In genomic region chr6:150632785-150633465, GRCh38 we compare ENCODE assay signal across 11 cellular contexts. TPM values are rescaled to one million over a fixed set of nuclear protein-coding genes. Genes with fewer than 3 reads are reported as not detected.
DNase-seq lines count a peak whose midpoint lies in the region; ATAC-seq, FAIRE-seq and TF ChIP-seq lines count a peak whose summit lies in the region.
"Had no signal": no experiment of that assay in that cellular context is flagged by ENCODE, and none has a peak within 500 bp of the region (broad histone marks: within the 10 kb centered on the region; RNA-seq: fewer than 3 reads in every experiment).

No MANE protein-coding gene starts in this region.

- H3K27me3 ChIP-seq in breast epithelium, result no peaks in the 10 kb centered on the region
- H3K27me3 ChIP-seq in upper lobe of left lung, result no peaks in the 10 kb centered on the region

- H3K27me3 Mint-ChIP-seq in MCF 10A (ENCODE audit: insufficient read depth, unreplicated experiment), result no peaks in the 10 kb centered on the region
- H3K27me3 Mint-ChIP-seq in activated naive CD8-positive, alpha-beta T cell treated with anti-CD3 and anti-CD28 coated beads, Interleukin-2, amount 50 U/mL, for 24 hours, result peaks cover 17% of the 10 kb centered on the region

- H3K9me3 Mint-ChIP-seq in MCF 10A (ENCODE audit: unreplicated experiment), result no peaks in the 10 kb centered on the region
- H3K9me3 Mint-ChIP-seq in activated naive CD8-positive, alpha-beta T cell treated with anti-CD3 and anti-CD28 coated beads, Interleukin-2, amount 50 U/mL, for 24 hours, result no peaks in the 10 kb centered on the region

- no TSS peak for BruUV-seq in MCF 10A (replicated peaks; lab: Mats Ljungman, UMichigan)

- no peak overlapping the region for H3K4me3 ChIP-seq in breast epithelium
- peak overlapping the region in 3 of 4 donors; percentile 6 to 24 (median 24) for H3K4me3 ChIP-seq in upper lobe of left lung

- TF ChIP-seq POLR2A in breast epithelium (IDR thresholded peaks at IDR 0.05) (no peak), upper lobe of left lung (IDR thresholded peaks at IDR 0.05) (no peak)

- H3K4me1 Mint-ChIP-seq in MCF 10A (ENCODE audit: insufficient read depth, unreplicated experiment), result no peaks in the 10 kb centered on the region
- H3K4me1 Mint-ChIP-seq in activated naive CD8-positive, alpha-beta T cell treated with anti-CD3 and anti-CD28 coated beads, Interleukin-2, amount 50 U/mL, for 24 hours, result peaks cover 73% of the 10 kb centered on the region

- DNase-seq in breast epithelium (ENCODE audit: low spot score in 2 of 2) (no peak), MCF 10A (ENCODE audit: unreplicated experiment) (no peak), upper lobe of left lung (no peak), hippocampal formation (lab: John Stamatoyannopoulos, UW) (no peak), frontal cortex (ENCODE audit: low spot score in 2 of 2) (no peak), UCSD-AML1 (lab: John Stamatoyannopoulos, UW; ENCODE audit: unreplicated experiment) (no peak)
- DNase-seq in activated naive CD8-positive, alpha-beta T cell treated with anti-CD3 and anti-CD28 coated beads, Interleukin-2, amount 50 U/mL, for 24 hours, result no peak
- DNase-seq: Right ventricle myocardium superior had no signal

- WGBS in upper lobe of left lung, 2 donors, result 48 to 62% methylated on average over 13 of the region's 13 CpGs

- no peak overlapping the region for H3K27ac Mint-ChIP-seq in MCF 10A (ENCODE audit: low read depth, unreplicated experiment)
- H3K27ac Mint-ChIP-seq in activated naive CD8-positive, alpha-beta T cell treated with anti-CD3 and anti-CD28 coated beads, Interleukin-2, amount 50 U/mL, for 24 hours, result peak overlapping the region; percentile 77

- no peak for TF ChIP-seq EP300 in upper lobe of left lung (IDR thresholded peaks at IDR 0.05)

- ATAC-seq in HG03025 (IDR thresholded peaks at IDR 0.05; ENCODE audit: low FRiP score, unreplicated experiment) (peak; percentile 54), upper lobe of left lung (ENCODE audit: low FRiP score in 2 of 2) (peak in 1 of 2 donors; percentile 27)
- peak; percentile 10 for ATAC-seq in activated naive CD8-positive, alpha-beta T cell treated with anti-CD3 and anti-CD28 coated beads, Interleukin-2, amount 50 U/mL, for 24 hours

- peaks cover 3% of the 10 kb centered on the region in 2 donors for H3K4me1 ChIP-seq in breast epithelium
- peaks cover 9 to 27% (median 21%) of the 10 kb centered on the region in 4 donors for H3K4me1 ChIP-seq in upper lobe of left lung

- H3K36me3 Mint-ChIP-seq in MCF 10A (ENCODE audit: insufficient read depth, unreplicated experiment), result no peaks in the 10 kb centered on the region
- H3K36me3 Mint-ChIP-seq in activated naive CD8-positive, alpha-beta T cell treated with anti-CD3 and anti-CD28 coated beads, Interleukin-2, amount 50 U/mL, for 24 hours (ENCODE audit: low read depth), result no peaks in the 10 kb centered on the region

- H3K27ac ChIP-seq in breast epithelium (peak overlapping the region; percentile 58 to 84), upper lobe of left lung (peak overlapping the region in 3 of 4 donors; percentile 15 to 58 (median 46))
- H3K27ac ChIP-seq: C4-2B had no signal

- no peak for FAIRE-seq in frontal cortex (lab: Jason Lieb, UNC)
- FAIRE-seq: bronchial epithelial cell had no signal

- no peaks in the 10 kb centered on the region for H3K36me3 ChIP-seq in breast epithelium
- H3K36me3 ChIP-seq in upper lobe of left lung, result no peaks in the 10 kb centered on the region

- CTCF ChIA-PET in MCF 10A (lab: Yijun Ruan, JAX), result interaction anchor here (0.6 kb wide), 1 partner anchor 29 kb away, joined by 3 read pairs; no protein-coding TSS in a partner anchor

- H3K9me3 ChIP-seq in breast epithelium, result no peaks in the 10 kb centered on the region
- H3K9me3 ChIP-seq in upper lobe of left lung, result no peaks in the 10 kb centered on the region

- H3K4me3 Mint-ChIP-seq in MCF 10A (ENCODE audit: unreplicated experiment), result no peak overlapping the region
- H3K4me3 Mint-ChIP-seq in activated naive CD8-positive, alpha-beta T cell treated with anti-CD3 and anti-CD28 coated beads, Interleukin-2, amount 50 U/mL, for 24 hours, result peak overlapping the region; percentile 78

- intact Hi-C loops in breast epithelium (cut with DNase I; ENCODE audit: low total_unique reads), result no loop called here
- intact Hi-C loops in MCF 10A (cut with micrococcal nuclease), result no loop called here

- POLR2A ChIA-PET in MCF 10A (lab: Yijun Ruan, JAX), result no interaction called here

- no peak for TF ChIP-seq CTCF in breast epithelium (IDR thresholded peaks at IDR 0.05)
- TF ChIP-seq CTCF in MCF 10A (IDR thresholded peaks at IDR 0.05; ENCODE audit: unreplicated experiment), result no peak
- no peak for TF ChIP-seq CTCF in upper lobe of left lung (IDR thresholded peaks at IDR 0.05)

RNA-seq across cellular contexts. Expression of gene PLEKHG1, which starts 33.2 kb away (rescaled TPM):
- total RNA-seq in breast epithelium, result 10 to 100 TPM; 26.4 to 77.0 (median 40.2) TPM
- total RNA-seq in MCF 10A (2022), result 11.6 and 16.8 TPM in 2 replicates
- total RNA-seq in upper lobe of left lung, result 10 to 100 TPM; 16.3 to 45.4 (median 29.2) TPM
- total RNA-seq in frontal cortex, result 9.0 TPM

Comparison
In these comparisons a context has a peak if more than half of its experiments do, and no peak if none do; other contexts are left out.
1. H3K4me3 ChIP-seq: peak in upper lobe of left lung (3 of 4); none in breast epithelium (0 of 3).